17 cellular contexts compared by ENCODE assay signal in the genomic region with DNA sequence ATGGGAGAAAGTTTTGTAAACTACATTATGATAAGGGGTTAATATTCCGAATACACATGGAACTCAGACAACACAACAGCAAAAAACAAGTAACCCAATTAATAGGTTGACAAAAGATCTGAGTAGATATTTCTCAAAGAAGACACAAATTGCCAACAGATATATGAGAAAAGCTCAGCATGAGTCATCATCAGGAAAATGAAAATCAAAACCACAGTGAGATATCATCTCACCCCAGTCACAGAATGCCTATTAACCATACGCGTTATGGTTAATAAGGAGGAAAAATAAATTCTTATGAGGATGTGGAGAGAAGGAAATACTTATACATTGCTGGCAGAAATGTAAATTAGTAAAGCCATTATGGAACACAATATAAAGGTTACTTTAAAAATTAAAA.
DNase-seq lines count a peak whose midpoint lies in the region; ATAC-seq, FAIRE-seq and TF ChIP-seq lines count a peak whose summit lies in the region.
"Had no signal": no experiment of that assay in that cellular context is flagged by ENCODE, and none has a peak within 500 bp of the region (broad histone marks: within the 10 kb centered on the region; RNA-seq: fewer than 3 reads in every experiment).

No MANE protein-coding gene starts in this region.

- H3K4me3 Mint-ChIP-seq in HFFc6, result no peak overlapping the region
- H3K4me3 Mint-ChIP-seq: H9 had no signal

- H3K27ac ChIP-seq in brain microvascular endothelial cell (no peak overlapping the region), aorta (ENCODE audit: low read depth in 1 of 2, low read length in 2 of 2) (no peak overlapping the region)
- H3K27ac ChIP-seq: BLaER1 treated with 17β-estradiol and CSF1 and Interleukin-3, amounts not matched to agents 10 nM and 100 nM had no signal

- H3K9me3 Mint-ChIP-seq in HFFc6, result peaks cover under 1% of the 10 kb centered on the region; the same call in 1 of the 2 replicates

- in situ Hi-C loops in brain microvascular endothelial cell (cut with HindIII; ENCODE audit: low pct_ligation_motif_present, low sequenced_read_pairs), result no loop called here

- WGBS in aorta, 2 donors, result 94% methylated on average over 3 of the region's 3 CpGs

- FAIRE-seq in RCC 7860 (lab: Jason Lieb, UNC), result no peak
- FAIRE-seq: GM19239, K562 had no signal

- no peaks in the 10 kb centered on the region for H3K9me3 ChIP-seq in aorta (ENCODE audit: control insufficient read depth, low read length)

- intact Hi-C loops in aorta (cut with DNase I), result no loop called here

- peak; percentile 13 for DNase-seq in AG10803 (ENCODE audit: low read depth)
- DNase-seq in HFFc6, result peak; percentile 6
- peak; percentile 25 for DNase-seq in brain microvascular endothelial cell
- peak; percentile 13 for DNase-seq in fibroblast of pulmonary artery (ENCODE audit: low read depth)
- DNase-seq in HEK293T (ENCODE audit: extremely low spot score), result no peak
- DNase-seq in RCC 7860 (ENCODE audit: low spot score), result no peak
- no peak for DNase-seq in aorta
- DNase-seq: H9, NCI-H1092, NCI-H2081 treated with DMSO at 0.1 percent for 48 hours, NCI-H524 had no signal

- ATAC-seq in HG03354 (IDR thresholded peaks at IDR 0.05; ENCODE audit: poor library complexity, severe bottlenecking, unreplicated experiment), result no peak
- ATAC-seq in aorta (ENCODE audit: low FRiP score), result no peak
- ATAC-seq: K562, Panc1, Right ventricle myocardium inferior had no signal

- CTCF ChIA-PET in HEK293T (lab: Yijun Ruan, JAX), result no interaction called here

- POLR2A ChIA-PET in HEK293T (lab: Yijun Ruan, JAX), result no interaction called here

- TF ChIP-seq CTCF in AG10803 (conservative IDR thresholded peaks at IDR 0.05; ENCODE audit: low read length), result no peak
- no peak for TF ChIP-seq CTCF in HFFc6 (IDR thresholded peaks at IDR 0.05)
- no peak for TF ChIP-seq CTCF in brain microvascular endothelial cell (IDR thresholded peaks at IDR 0.05; ENCODE audit: low read depth, low read length, missing control alignments)
- no peak for TF ChIP-seq CTCF in fibroblast of pulmonary artery (IDR thresholded peaks at IDR 0.05; ENCODE audit: low read length, missing control alignments)

- H3K36me3 Mint-ChIP-seq in HFFc6 (ENCODE audit: low read depth), result no peaks in the 10 kb centered on the region

- peaks cover 7% of the 10 kb centered on the region; the same call in 1 of the 2 replicates for H3K4me1 Mint-ChIP-seq in HFFc6 (ENCODE audit: low read depth)
- H3K4me1 Mint-ChIP-seq: H9 had no signal

- H3K4me3 ChIP-seq in AG10803 (ENCODE audit: low read length) (no peak overlapping the region), brain microvascular endothelial cell (ENCODE audit: low read depth, low read length) (no peak overlapping the region), fibroblast of pulmonary artery (replicated peaks; ENCODE audit: low read depth, low read length) (no peak overlapping the region), aorta (ENCODE audit: low read length in 2 of 2) (no peak overlapping the region)
- H3K4me3 ChIP-seq: BLaER1 treated with 17β-estradiol and CSF1 and Interleukin-3, amounts not matched to agents 10 nM and 100 nM; K562 had no signal

- no peaks in the 10 kb centered on the region for H3K4me1 ChIP-seq in aorta (ENCODE audit: control insufficient read depth in 1 of 2, insufficient read depth in 2 of 2, low read length in 2 of 2)
- H3K4me1 ChIP-seq: BLaER1 treated with 17β-estradiol and CSF1 and Interleukin-3, amounts not matched to agents 10 nM and 100 nM had no signal

- H3K36me3 ChIP-seq in brain microvascular endothelial cell (replicated peaks) (no peaks in the 10 kb centered on the region), aorta (ENCODE audit: control insufficient read depth in 1 of 2, insufficient read depth in 2 of 2, low read length in 1 of 2) (no peaks in the 10 kb centered on the region)
- H3K36me3 ChIP-seq: BLaER1 treated with 17β-estradiol and CSF1 and Interleukin-3, amounts not matched to agents 10 nM and 100 nM had no signal

- H3K27me3 Mint-ChIP-seq in HFFc6 (ENCODE audit: insufficient read depth), result peaks cover 9% of the 10 kb centered on the region; the same call in 1 of the 2 replicates

- no peak overlapping the region for H3K27ac Mint-ChIP-seq in HFFc6
- H3K27ac Mint-ChIP-seq: H9 had no signal

- no peaks in the 10 kb centered on the region for H3K27me3 ChIP-seq in brain microvascular endothelial cell (replicated peaks)
- H3K27me3 ChIP-seq in aorta (ENCODE audit: control insufficient read depth in 1 of 2, insufficient read depth in 2 of 2, low read length in 1 of 2), result no peaks in the 10 kb centered on the region
- H3K27me3 ChIP-seq: BLaER1 treated with 17β-estradiol and CSF1 and Interleukin-3, amounts not matched to agents 10 nM and 100 nM had no signal

TF ChIP-seq in HEK293T, 16 proteins besides CTCF, POLR2A, EP300 and RAD21:
- no peak for TF ChIP-seq LEF1 (IDR thresholded peaks at IDR 0.05; ENCODE audit: borderline replicate concordance)
- TF ChIP-seq FOXA1 (IDR thresholded peaks at IDR 0.05), result no peak
- no peak for TF ChIP-seq ELF4 (IDR thresholded peaks at IDR 0.05)
- no peak for TF ChIP-seq TARDBP (IDR thresholded peaks at IDR 0.05)
- TF ChIP-seq SUZ12 (IDR thresholded peaks at IDR 0.05), result no peak
- no peak for TF ChIP-seq SP1 (IDR thresholded peaks at IDR 0.05)
- no peak for TF ChIP-seq BHLHE40 (IDR thresholded peaks at IDR 0.05; ENCODE audit: borderline replicate concordance)
- no peak for TF ChIP-seq ARNT (IDR thresholded peaks at IDR 0.05)
- TF ChIP-seq PKNOX1 (IDR thresholded peaks at IDR 0.05), result no peak
- TF ChIP-seq FOXK2 (IDR thresholded peaks at IDR 0.05), result no peak
- no peak for TF ChIP-seq HDGF (IDR thresholded peaks at IDR 0.05; ENCODE audit: borderline replicate concordance)
- TF ChIP-seq ZNF384 (IDR thresholded peaks at IDR 0.05), result no peak
- TF ChIP-seq CTBP1 (IDR thresholded peaks at IDR 0.05; ENCODE audit: borderline replicate concordance), result no peak
- TF ChIP-seq NFRKB (IDR thresholded peaks at IDR 0.05), result no peak

Comparison
In these comparisons a context has a peak if more than half of its experiments do, and no peak if none do; other contexts are left out.
1. DNase-seq: peak in AG10803 (single experiment), HFFc6 (single experiment), brain microvascular endothelial cell (single experiment) and fibroblast of pulmonary artery (single experiment); none in HEK293T (single experiment), RCC 7860 (single experiment) and aorta (0 of 2).